ENCODE assay signal across 16 cellular contexts in the genomic region with DNA sequence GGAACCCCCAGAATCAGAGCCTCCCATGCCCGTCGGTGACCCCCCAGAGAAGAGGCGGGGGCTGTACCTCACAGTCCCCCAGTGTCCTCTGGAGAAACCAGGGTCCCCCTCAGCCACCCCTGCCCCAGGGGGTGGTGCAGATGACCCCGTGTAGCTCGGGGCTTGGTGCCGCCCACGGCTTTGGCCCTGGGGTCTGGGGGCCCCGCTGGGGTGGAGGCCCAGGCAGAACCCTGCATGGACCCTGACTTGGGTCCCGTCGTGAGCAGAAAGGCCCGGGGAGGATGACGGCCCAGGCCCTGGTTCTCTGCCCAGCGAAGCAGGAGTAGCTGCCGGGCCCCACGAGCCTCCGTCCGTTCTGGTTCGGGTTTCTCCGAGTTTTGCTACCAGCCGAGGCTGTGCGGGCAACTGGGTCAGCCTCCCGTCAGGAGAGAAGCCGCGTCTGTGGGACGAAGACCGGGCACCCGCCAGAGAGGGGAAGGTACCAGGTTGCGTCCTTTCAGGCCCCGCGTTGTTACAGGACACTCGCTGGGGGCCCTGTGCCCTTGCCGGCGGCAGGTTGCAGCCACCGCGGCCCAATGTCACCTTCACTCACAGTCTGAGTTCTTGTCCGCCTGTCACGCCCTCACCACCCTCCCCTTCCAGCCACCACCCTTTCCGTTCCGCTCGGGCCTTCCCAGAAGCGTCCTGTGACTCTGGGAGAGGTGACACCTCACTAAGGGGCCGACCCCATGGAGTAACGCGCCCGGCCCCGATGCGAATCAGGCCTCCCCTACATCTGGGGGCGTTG. TPM values are rescaled to one million over a fixed set of nuclear protein-coding genes. Genes with fewer than 3 reads are reported as not detected.
DNase-seq lines count a peak whose midpoint lies in the region; ATAC-seq and TF ChIP-seq lines count a peak whose summit lies in the region.
"Had no signal": no experiment of that assay in that cellular context is flagged by ENCODE, and none has a peak within 500 bp of the region (broad histone marks: within the 10 kb centered on the region; RNA-seq: fewer than 3 reads in every experiment).

No MANE protein-coding gene starts in this region.

- in situ Hi-C loops in IMR-90 (cut with MboI; ENCODE audit: low sequenced_read_pairs): loop anchor here (25.0 kb wide), 1 partner anchor 409 kb away; the partner anchor contains the start of gene GNG13

- no peaks in the 10 kb centered on the region; the same call in 1 of the 2 replicates for H3K27me3 ChIP-seq in IMR-90 (ENCODE audit: control insufficient read depth, insufficient read depth, low read length)
- no peaks in the 10 kb centered on the region for H3K27me3 ChIP-seq in gastroesophageal sphincter
- H3K27me3 ChIP-seq in neuronal stem cell (ENCODE audit: control insufficient read depth in 3 of 3, insufficient read depth in 3 of 3, low read depth in 1 of 3, low read length in 3 of 3): no peaks in the 10 kb centered on the region

- peak overlapping the region; percentile 37 for H2AK9ac ChIP-seq in IMR-90 (replicated peaks; ENCODE audit: low read depth, low read length, poor library complexity)

- H3K56ac ChIP-seq in IMR-90 (ENCODE audit: extremely low read depth, insufficient read depth, low read length): no peak overlapping the region

- no peak overlapping the region for H3K9ac ChIP-seq in IMR-90 (ENCODE audit: low read depth, low read length)
- H3K9ac ChIP-seq in neuronal stem cell (ENCODE audit: low read depth, low read length, poor library complexity): no peak overlapping the region

- intact Hi-C loops in IMR-90 (cut with micrococcal nuclease): no loop called here

- dilution Hi-C loops in IMR-90 (cut with HindIII; ENCODE audit: low sequenced_read_pairs, unreplicated experiment): no loop called here

- TF ChIP-seq POLR2A in IMR-90 (IDR thresholded peaks at IDR 0.05; ENCODE audit: low read depth, low read length): no peak
- no peak for TF ChIP-seq POLR2A in gastroesophageal sphincter (IDR thresholded peaks at IDR 0.05)

- H3K4me3 ChIP-seq in IMR-90 (ENCODE audit: insufficient read depth, low read depth, low read length): no peak overlapping the region
- no peak overlapping the region for H3K4me3 ChIP-seq in gastroesophageal sphincter
- no peak overlapping the region for H3K4me3 ChIP-seq in neuronal stem cell (ENCODE audit: low read length in 2 of 2)

- CTCF ChIA-PET in IMR-90 (lab: Yijun Ruan, JAX): no interaction called here

- DNase-seq in IMR-90 (no peak), RPMI8226 (peak; percentile 20), neuronal stem cell (ENCODE audit: low spot score) (no peak), activated gamma-delta T cell treated with Interleukin-2 at 50 U/mL for 16 hours (no peak)
- no peak for DNase-seq in activated CD4-positive, alpha-beta T cell treated with anti-CD3 and anti-CD28 coated beads for 1 hour
- DNase-seq in stimulated activated CD4-positive, alpha-beta T cell treated with anti-CD3 and anti-CD28 coated beads, Interleukin-15, amount 100 ng/mL, for 24 hours: no peak
- DNase-seq: BE2C; C1 segment of cervical spinal cord; CD4-positive, CD25-positive, alpha-beta regulatory T cell; CD8-positive, alpha-beta memory T cell; COR-L47; GOT3; H9 had no signal

- TF ChIP-seq EP300 in gastroesophageal sphincter (IDR thresholded peaks at IDR 0.05): no peak

- H2BK15ac ChIP-seq in IMR-90 (ENCODE audit: low read depth, low read length) (no peak overlapping the region), neuronal stem cell (ENCODE audit: low read length) (no peak overlapping the region)

- no peak overlapping the region for H2BK20ac ChIP-seq in IMR-90 (ENCODE audit: low read depth, low read length)

- no peak overlapping the region for H2AK5ac ChIP-seq in IMR-90 (ENCODE audit: low read depth, low read length)
- no peak overlapping the region for H2AK5ac ChIP-seq in neuronal stem cell (ENCODE audit: low read depth, low read length)

- TF ChIP-seq CTCF in IMR-90 (conservative IDR thresholded peaks at IDR 0.05; ENCODE audit: low read depth, low read length) (no peak), gastroesophageal sphincter (IDR thresholded peaks at IDR 0.05) (no peak)

- H2BK5ac ChIP-seq in IMR-90 (ENCODE audit: low read depth, low read length, poor library complexity, severe bottlenecking) (no peak overlapping the region), neuronal stem cell (ENCODE audit: low read length) (peak overlapping the region; percentile 39)

- no TSS peak for BruUV-seq in IMR-90 (replicated peaks; lab: Mats Ljungman, UMichigan)

- H3K18ac ChIP-seq in IMR-90 (ENCODE audit: low read depth, low read length) (no peak overlapping the region), neuronal stem cell (ENCODE audit: low read length) (no peak overlapping the region)

- H3K4me2 ChIP-seq in IMR-90 (ENCODE audit: low read depth, low read length) (no peak overlapping the region), neuronal stem cell (ENCODE audit: insufficient read depth, low read length, poor library complexity, severe bottlenecking) (no peak overlapping the region)

- WGBS in IMR-90 (ENCODE audit: extremely low coverage in 2 of 2, insufficient read length in 1 of 2), 2 experiments: 80% methylated on average over 25 of the region's 48 CpGs; no CpG with 5 or more reads in 1 of the 2 experiments
- WGBS in gastroesophageal sphincter (ENCODE audit: low coverage in 1 of 2), 2 donors: 87 to 90% methylated on average over 2 to 6 of the region's 48 CpGs
- WGBS in neuronal stem cell (ENCODE audit: extremely low coverage in 2 of 2, insufficient read length in 2 of 2, insufficient replicate concordance in 1 of 2), 2 donors: no CpG with 5 or more reads among the region's 48 CpGs

- no peak overlapping the region for H4K5ac ChIP-seq in IMR-90 (ENCODE audit: low read depth, low read length)

- TF ChIP-seq RAD21 in IMR-90 (IDR thresholded peaks at IDR 0.05; ENCODE audit: low read length): no peak

- H2BK120ac ChIP-seq in IMR-90 (ENCODE audit: low read depth, low read length) (no peak overlapping the region), neuronal stem cell (ENCODE audit: low read depth, low read length) (no peak overlapping the region)

- H4K8ac ChIP-seq in IMR-90 (ENCODE audit: low read depth in 2 of 2, low read length in 2 of 2) (no peak overlapping the region), neuronal stem cell (ENCODE audit: low read depth, low read length) (no peak overlapping the region)

- no peaks in the 10 kb centered on the region for H4K20me1 ChIP-seq in IMR-90 (ENCODE audit: insufficient read depth, low read length)

- peaks cover 2% of the 10 kb centered on the region; the same call in 1 of the 2 replicates for H3K36me3 ChIP-seq in IMR-90 (ENCODE audit: control insufficient read depth, insufficient read depth, low read length)
- H3K36me3 ChIP-seq in gastroesophageal sphincter: peaks cover 0 to 58% of the 10 kb centered on the region in 2 donors
- peaks cover 11 to 36% of the 10 kb centered on the region in 2 donors for H3K36me3 ChIP-seq in neuronal stem cell (replicated peaks in 1 of 2; ENCODE audit: control insufficient read depth in 2 of 2, insufficient read depth in 2 of 2, low read length in 2 of 2)
- H3K36me3 ChIP-seq: BE2C had no signal

- ATAC-seq in IMR-90 (ENCODE audit: low read depth) (no peak), gastroesophageal sphincter (no peak), GM18498 (IDR thresholded peaks at IDR 0.05; ENCODE audit: unreplicated experiment) (no peak)
- ATAC-seq: HepG2 had no signal

- no peak overlapping the region for H2BK12ac ChIP-seq in neuronal stem cell (ENCODE audit: low read length)

- POLR2A ChIA-PET in IMR-90 (lab: Charles Lee; ENCODE audit: unreplicated experiment): no interaction called here

- H3K4me1 ChIP-seq in IMR-90 (ENCODE audit: control insufficient read depth, insufficient read depth, low read length) (no peaks in the 10 kb centered on the region), gastroesophageal sphincter (peaks cover 0 to 23% (median 0%) of the 10 kb centered on the region in 3 donors), neuronal stem cell (ENCODE audit: control insufficient read depth in 2 of 2, insufficient read depth in 1 of 2, low read depth in 1 of 2, low read length in 2 of 2) (no peaks in the 10 kb centered on the region)
- H3K4me1 ChIP-seq: BE2C had no signal

- H3K9me3 ChIP-seq in IMR-90 (ENCODE audit: control insufficient read depth, insufficient read depth, low read length) (no peaks in the 10 kb centered on the region), gastroesophageal sphincter (no peaks in the 10 kb centered on the region), neuronal stem cell (replicated peaks in 1 of 2; ENCODE audit: control insufficient read depth in 2 of 2, insufficient read depth in 1 of 2, low read depth in 1 of 2, low read length in 2 of 2) (peaks cover 0 to 2% of the 10 kb centered on the region in 2 donors)
- H3K9me3 ChIP-seq: BE2C had no signal

- H3K79me1 ChIP-seq in IMR-90 (ENCODE audit: low read depth in 1 of 2, low read length in 2 of 2) (no peaks in the 10 kb centered on the region), neuronal stem cell (ENCODE audit: low read depth, low read length) (peaks cover 4% of the 10 kb centered on the region)

- no peak overlapping the region for H2AFZ ChIP-seq in IMR-90 (replicated peaks; ENCODE audit: low read length, poor library complexity)
- H2AFZ ChIP-seq in neuronal stem cell (ENCODE audit: low read length): no peak overlapping the region

- H3K4ac ChIP-seq in IMR-90 (ENCODE audit: low read depth, low read length) (no peak overlapping the region), neuronal stem cell (ENCODE audit: low read length) (no peak overlapping the region)

- H4K91ac ChIP-seq in IMR-90 (ENCODE audit: insufficient read depth, low read depth, low read length) (no peak overlapping the region), neuronal stem cell (ENCODE audit: low read depth, low read length, poor library complexity) (no peak overlapping the region)

- no peak overlapping the region for H3K14ac ChIP-seq in IMR-90 (replicated peaks; ENCODE audit: low read depth, low read length)
- H3K14ac ChIP-seq in neuronal stem cell (ENCODE audit: low read length): no peak overlapping the region

- no peaks in the 10 kb centered on the region for H3K9me1 ChIP-seq in IMR-90 (ENCODE audit: insufficient read depth, low read length)

- H3K27ac ChIP-seq in IMR-90 (ENCODE audit: insufficient read depth, low read length) (no peak overlapping the region), gastroesophageal sphincter (peak overlapping the region in 3 of 4 donors; percentile 1 to 43 (median 41)), neuronal stem cell (replicated peaks; ENCODE audit: low read length) (no peak overlapping the region)

- H3K23ac ChIP-seq in IMR-90 (ENCODE audit: low read depth, low read length) (no peak overlapping the region), neuronal stem cell (ENCODE audit: low read depth, low read length, poor library complexity) (no peak overlapping the region)

RNA-seq across cellular contexts. Expression of gene TPSG1, which starts 4.0 kb away (rescaled TPM):
- not detected in 2 replicates for total RNA-seq in IMR-90 (2012; rRNA removed)
- not detected in 2 replicates for polyA plus RNA-seq in IMR-90 (2012; rRNA removed)
- polyA plus RNA-seq in IMR-90 (2012; cell fraction: cytosol; rRNA removed): not detected in 2 replicates
- not detected in 2 replicates for polyA plus RNA-seq in IMR-90 (2012; cell fraction: nucleus; rRNA removed; ENCODE audit: low replicate concordance)
- total RNA-seq in gastroesophageal sphincter: 1 to 10 TPM in 1 of 4 donors, under 1 TPM in 1, not detected in 2; 0.31 to 3.0 TPM
- polyA plus RNA-seq in neuronal stem cell (2013, experiment 1 of 2): not detected
- not detected for polyA plus RNA-seq in neuronal stem cell (2013, experiment 2 of 2)
- total RNA-seq: CD4-positive, CD25-positive, alpha-beta regulatory T cell; CD8-positive, alpha-beta memory T cell; H9; HepG2 had no signal
- polyA plus RNA-seq: CD4-positive, CD25-positive, alpha-beta regulatory T cell; CD8-positive, alpha-beta memory T cell; HepG2 had no signal

RNA-seq across cellular contexts. Expression of gene TPSB2, which starts 8.9 kb away (rescaled TPM):
- total RNA-seq in IMR-90 (2012; rRNA removed) (not detected in 2 replicates), gastroesophageal sphincter (100 to 1,000 TPM in 2 of 4 donors, 10 to 100 TPM in 2; 27.8 to 142 (median 91.8) TPM)
- not detected in 2 replicates for polyA plus RNA-seq in IMR-90 (2012; rRNA removed)
- not detected in 2 replicates for polyA plus RNA-seq in IMR-90 (2012; cell fraction: cytosol; rRNA removed)
- polyA plus RNA-seq in IMR-90 (2012; cell fraction: nucleus; rRNA removed; ENCODE audit: low replicate concordance): not detected in 2 replicates
- not detected for polyA plus RNA-seq in neuronal stem cell (2013, experiment 1 of 2)
- not detected for polyA plus RNA-seq in neuronal stem cell (2013, experiment 2 of 2)
- total RNA-seq: CD4-positive, CD25-positive, alpha-beta regulatory T cell; CD8-positive, alpha-beta memory T cell; H9; HepG2 had no signal
- polyA plus RNA-seq: CD4-positive, CD25-positive, alpha-beta regulatory T cell; CD8-positive, alpha-beta memory T cell; HepG2 had no signal

RNA-seq across cellular contexts. Expression of gene TPSAB1, which starts 19.5 kb away (rescaled TPM):
- not detected in 2 replicates for total RNA-seq in IMR-90 (2012; rRNA removed)
- not detected in 2 replicates for polyA plus RNA-seq in IMR-90 (2012; rRNA removed)
- polyA plus RNA-seq in IMR-90 (2012; cell fraction: cytosol; rRNA removed): not detected in 2 replicates
- polyA plus RNA-seq in IMR-90 (2012; cell fraction: nucleus; rRNA removed; ENCODE audit: low replicate concordance): not detected in 2 replicates
- 10 to 100 TPM; 39.8 to 94.6 (median 63.9) TPM for total RNA-seq in gastroesophageal sphincter
- not detected for polyA plus RNA-seq in neuronal stem cell (2013, experiment 1 of 2)
- polyA plus RNA-seq in neuronal stem cell (2013, experiment 2 of 2): not detected
- total RNA-seq: CD4-positive, CD25-positive, alpha-beta regulatory T cell; CD8-positive, alpha-beta memory T cell; H9; HepG2 had no signal
- polyA plus RNA-seq: CD4-positive, CD25-positive, alpha-beta regulatory T cell; CD8-positive, alpha-beta memory T cell had no signal

RNA-seq across cellular contexts. Expression of gene TPSD1, which starts 34.8 kb away (rescaled TPM):
- total RNA-seq in IMR-90 (2012; rRNA removed): not detected in 2 replicates
- polyA plus RNA-seq in IMR-90 (2012; rRNA removed): not detected in 2 replicates
- not detected in 2 replicates for polyA plus RNA-seq in IMR-90 (2012; cell fraction: cytosol; rRNA removed)
- not detected in 2 replicates for polyA plus RNA-seq in IMR-90 (2012; cell fraction: nucleus; rRNA removed; ENCODE audit: low replicate concordance)
- total RNA-seq in gastroesophageal sphincter: 1 to 10 TPM in 3 of 4 donors, not detected in 1; 2.8 to 6.4 (median 3.7) TPM
- polyA plus RNA-seq in neuronal stem cell (2013, experiment 1 of 2): 0.06 TPM
- polyA plus RNA-seq in neuronal stem cell (2013, experiment 2 of 2): not detected
- total RNA-seq: CD4-positive, CD25-positive, alpha-beta regulatory T cell; CD8-positive, alpha-beta memory T cell; H9; HepG2 had no signal
- polyA plus RNA-seq: CD4-positive, CD25-positive, alpha-beta regulatory T cell; CD8-positive, alpha-beta memory T cell; HepG2 had no signal

Comparison
In these comparisons a context has a peak if more than half of its experiments do, and no peak if none do; other contexts are left out.
1. H3K27ac ChIP-seq: peak in gastroesophageal sphincter (3 of 4); none in IMR-90 (single experiment) and neuronal stem cell (single experiment).
2. RNA of gene TPSB2, which starts 8.9 kb away (total RNA-seq): 27.8 to 142 TPM in gastroesophageal sphincter; not detected in IMR-90; every median in the first group is over 10 times any median in the second.
3. RNA of gene TPSAB1, which starts 19.5 kb away (total RNA-seq): 39.8 to 94.6 TPM in gastroesophageal sphincter; not detected in IMR-90; every median in the first group is over 10 times any median in the second.